ENCODE assay signal across 20 cellular contexts in genomic region chr2:31940920-31941319, GRCh38.
DNase-seq lines count a peak whose midpoint lies in the region; ATAC-seq and TF ChIP-seq lines count a peak whose summit lies in the region.
"Had no signal": no experiment of that assay in that cellular context is flagged by ENCODE, and none has a peak within 500 bp of the region (broad histone marks: within the 10 kb centered on the region; RNA-seq: fewer than 3 reads in every experiment).

No MANE protein-coding gene starts in this region.

- ATAC-seq in esophagus mucosa (peak; percentile 18), HG02759 (IDR thresholded peaks at IDR 0.05; ENCODE audit: unreplicated experiment) (no peak)
- ATAC-seq: GM12878, GM23338 had no signal

- H3K27me3 ChIP-seq in mammary epithelial cell (ENCODE audit: insufficient read depth, low read length) (no peaks in the 10 kb centered on the region), breast epithelium (no peaks in the 10 kb centered on the region), dorsolateral prefrontal cortex (no peaks in the 10 kb centered on the region)
- H3K27me3 ChIP-seq: Peyer's patch had no signal

- POLR2A ChIA-PET in RWPE1 (lab: Yijun Ruan, JAX; ENCODE audit: low non-redundant PET), result no interaction called here

- TF ChIP-seq CTCF in mammary epithelial cell (conservative IDR thresholded peaks at IDR 0.05 in 1 of 2, IDR thresholded peaks at IDR 0.05 in 1 of 2; ENCODE audit: extremely low read depth in 1 of 2, insufficient read depth in 1 of 2, low read depth in 1 of 2, low read length in 2 of 2), result no peak
- no peak for TF ChIP-seq CTCF in breast epithelium (IDR thresholded peaks at IDR 0.05)
- no peak for TF ChIP-seq CTCF in RWPE1 (conservative IDR thresholded peaks at IDR 0.05; ENCODE audit: low read depth)
- no peak for TF ChIP-seq CTCF in dorsolateral prefrontal cortex (IDR thresholded peaks at IDR 0.05 in 54 of 56, conservative IDR thresholded peaks at IDR 0.05 in 2 of 56; ENCODE audit: low read depth in 1 of 56, partially characterized antibody in 56 of 56)

- H2AFZ ChIP-seq in mammary epithelial cell (ENCODE audit: low read depth, low read length), result no peak overlapping the region
- H2AFZ ChIP-seq: GM23338 had no signal

- DNase-seq in mammary epithelial cell (peak; percentile 61), breast epithelium (ENCODE audit: low spot score in 2 of 2) (no peak), RWPE1 (ENCODE audit: low spot score) (peak; percentile 4), dorsolateral prefrontal cortex (no peak)
- no peak for DNase-seq in stimulated activated CD4-positive, alpha-beta T cell treated with anti-CD3 and anti-CD28 coated beads, Interleukin-15, amount 100 ng/mL, for 24 hours
- DNase-seq in activated effector memory CD4-positive, alpha-beta T cell treated with anti-CD3 and anti-CD28 coated beads, Interleukin-2, amount 50 U/mL, for 16 hours, result no peak
- DNase-seq: DMS153, H9, NCI-H1048, NCI-H1436, NCI-H187, NCI-H69, Peyer's patch, SK-N-SH, SW 1271 had no signal

- CTCF ChIA-PET in mammary epithelial cell (lab: Charles Lee; ENCODE audit: low non-redundant PET) (no interaction called here), RWPE1 (lab: Yijun Ruan, JAX) (interaction anchor here (1.0 kb wide), 1 partner anchor 11 kb away, joined by 5 read pairs; no protein-coding TSS in a partner anchor)

- WGBS in mammary epithelial cell (ENCODE audit: low coverage, missing lambda C conversion rate), result 60% methylated on average over 1 of the region's 1 CpG

- peaks cover 2% of the 10 kb centered on the region for H4K20me1 ChIP-seq in mammary epithelial cell (ENCODE audit: insufficient read depth, low read length)

- H3K36me3 ChIP-seq in mammary epithelial cell (ENCODE audit: insufficient read depth, low read length) (peaks cover 11% of the 10 kb centered on the region), breast epithelium (no peaks in the 10 kb centered on the region)

- no TSS peak for BruUV-seq in mammary epithelial cell (replicated peaks; lab: Mats Ljungman, UMichigan)

- H3K4me3 ChIP-seq in mammary epithelial cell (replicated peaks in 1 of 3; ENCODE audit: insufficient read depth in 1 of 3, low read depth in 2 of 3, low read length in 3 of 3) (no peak overlapping the region), breast epithelium (no peak overlapping the region), dorsolateral prefrontal cortex (no peak overlapping the region)
- H3K4me3 ChIP-seq: GM12878, GM23338, Peyer's patch had no signal

- dilution Hi-C loops in mammary epithelial cell (cut with HindIII; ENCODE audit: low sequenced_read_pairs), result no loop called here

- H3K4me2 ChIP-seq in mammary epithelial cell (ENCODE audit: insufficient read depth, low read depth, low read length), result peak overlapping the region; percentile 11
- H3K4me2 ChIP-seq: GM23338, KMS-11, SK-N-SH had no signal

- no peaks in the 10 kb centered on the region for H3K9me3 ChIP-seq in mammary epithelial cell (replicated peaks; ENCODE audit: insufficient read depth, low read length)
- H3K9me3 ChIP-seq in breast epithelium, result no peaks in the 10 kb centered on the region
- H3K9me3 ChIP-seq: Peyer's patch, SK-N-SH had no signal

- in situ Hi-C loops in mammary epithelial cell (cut with MboI; ENCODE audit: low sequenced_read_pairs in 2 of 2), result no loop called here

- H3K27ac ChIP-seq in mammary epithelial cell (ENCODE audit: insufficient read depth, low read depth, low read length), result no peak overlapping the region
- no peak overlapping the region for H3K27ac ChIP-seq in breast epithelium
- H3K27ac ChIP-seq in RWPE1, result no peak overlapping the region
- no peak overlapping the region for H3K27ac ChIP-seq in dorsolateral prefrontal cortex
- H3K27ac ChIP-seq: KMS-11, Peyer's patch had no signal

- H3K79me2 ChIP-seq in mammary epithelial cell (ENCODE audit: insufficient read depth, low read length), result peaks cover 87% of the 10 kb centered on the region

- H3K9ac ChIP-seq in mammary epithelial cell (ENCODE audit: insufficient read depth, low read length), result no peak overlapping the region
- H3K9ac ChIP-seq: KMS-11, SK-N-SH had no signal

- no peak for TF ChIP-seq POLR2A in breast epithelium (IDR thresholded peaks at IDR 0.05)

- H3K4me1 ChIP-seq in mammary epithelial cell (ENCODE audit: insufficient read depth, low read length) (peaks cover 11% of the 10 kb centered on the region), breast epithelium (no peaks in the 10 kb centered on the region)
- H3K4me1 ChIP-seq: Peyer's patch had no signal

- intact Hi-C loops in mammary epithelial cell (cut with micrococcal nuclease) (no loop called here), breast epithelium (cut with DNase I; ENCODE audit: low total_unique reads) (no loop called here), dorsolateral prefrontal cortex (cut with DNase I) (no loop called here)

Comparison
In these comparisons a context has a peak if more than half of its experiments do, and no peak if none do; other contexts are left out.
1. DNase-seq: peak in mammary epithelial cell (single experiment) and RWPE1 (single experiment); none in breast epithelium (0 of 2), stimulated activated CD4-positive, alpha-beta T cell treated with anti-CD3 and anti-CD28 coated beads, Interleukin-15, amount 100 ng/mL, for 24 hours (single experiment), activated effector memory CD4-positive, alpha-beta T cell treated with anti-CD3 and anti-CD28 coated beads, Interleukin-2, amount 50 U/mL, for 16 hours (single experiment) and dorsolateral prefrontal cortex (0 of 10).